Comparison of ENCODE assay signal across 37 cellular contexts in genomic region chr1:168394858-168395257, GRCh38.
DNase-seq lines count a peak whose midpoint lies in the region; ATAC-seq, FAIRE-seq and TF ChIP-seq lines count a peak whose summit lies in the region.
"Had no signal": no experiment of that assay in that cellular context is flagged by ENCODE, and none has a peak within 500 bp of the region (broad histone marks: within the 10 kb centered on the region; RNA-seq: fewer than 3 reads in every experiment).

No MANE protein-coding gene starts in this region.

- no peak for ATAC-seq in K562
- no peak for ATAC-seq in HG03196 (IDR thresholded peaks at IDR 0.05; ENCODE audit: unreplicated experiment)
- ATAC-seq: A549; CD8-positive, alpha-beta T cell had no signal

- no peak overlapping the region for H2AFZ ChIP-seq in K562 (ENCODE audit: low read depth, low read length)

- H3K9me3 Mint-ChIP-seq in activated CD4-positive, alpha-beta T cell treated with anti-CD3 and anti-CD28 coated beads, Interleukin-2, amount 10 ng/mL, durations not matched to agents 7 days and 5 days = no peaks in the 10 kb centered on the region
- no peaks in the 10 kb centered on the region for H3K9me3 Mint-ChIP-seq in nephron progenitor cell
- H3K9me3 Mint-ChIP-seq: CD4-positive, alpha-beta memory T cell; CD4-positive, alpha-beta T cell; CD8-positive, alpha-beta memory T cell; CD8-positive, alpha-beta T cell had no signal

- TF ChIP-seq CTCF in HEK293 (tag by site-specific recombination; IDR thresholded peaks at IDR 0.05) (no peak), K562 (IDR thresholded peaks at IDR 0.05 in 2 of 3, conservative IDR thresholded peaks at IDR 0.05 in 1 of 3; ENCODE audit: insufficient read depth in 2 of 3, low read depth in 1 of 3, low read length in 3 of 3) (no peak), nephron progenitor cell (IDR thresholded peaks at IDR 0.05) (no peak)

- POLR2A ChIA-PET in activated CD4-positive, alpha-beta T cell treated with anti-CD3 and anti-CD28 coated beads, Interleukin-2, amount 10 ng/mL, durations not matched to agents 7 days and 5 days (lab: Charles Lee) = no interaction called here
- POLR2A ChIA-PET in HEK293 (lab: Yijun Ruan, JAX) = no interaction called here
- POLR2A ChIA-PET in K562 (lab: Yijun Ruan, JAX) = interaction anchor here (2.3 kb wide), 1 partner anchor 11 kb away, joined by 7 read pairs; no protein-coding TSS in a partner anchor

- no peak for TF ChIP-seq EP300 in K562 (IDR thresholded peaks at IDR 0.05; ENCODE audit: low read length)

- H3K9me3 ChIP-seq in HEK293 (ENCODE audit: control insufficient read depth, insufficient read depth, low read depth, low read length) (no peaks in the 10 kb centered on the region), K562 (replicated peaks; ENCODE audit: control insufficient read depth, insufficient read depth, low read depth, low read length) (no peaks in the 10 kb centered on the region)
- H3K9me3 ChIP-seq: A549; BE2C; BLaER1; BLaER1 treated with 17β-estradiol and CSF1 and Interleukin-3, amounts not matched to agents 10 nM and 100 nM; Caco-2 had no signal

- H3K9me1 ChIP-seq in K562 (ENCODE audit: control insufficient read depth, insufficient read depth, low read length) = peaks cover 4% of the 10 kb centered on the region

- no TSS peak for BruUV-seq in K562 (replicated peaks; lab: Mats Ljungman, UMichigan)

- no peaks in the 10 kb centered on the region for H3K27me3 ChIP-seq in K562 (ENCODE audit: control insufficient read depth in 2 of 2, insufficient read depth in 2 of 2, low read length in 2 of 2)
- H3K27me3 ChIP-seq: BE2C; BLaER1; BLaER1 treated with 17β-estradiol and CSF1 and Interleukin-3, amounts not matched to agents 10 nM and 100 nM had no signal

- H3K4me2 ChIP-seq in K562 (ENCODE audit: insufficient read depth, low read length) = no peak overlapping the region
- H3K4me2 ChIP-seq: A549; BLaER1; BLaER1 treated with 17β-estradiol and CSF1 and Interleukin-3, amounts not matched to agents 10 nM and 100 nM had no signal

- H3K4me3 ChIP-seq in HEK293 (ENCODE audit: low read depth, low read length) (no peak overlapping the region), K562 (no peak overlapping the region)
- H3K4me3 ChIP-seq: A549; BLaER1; BLaER1 treated with 17β-estradiol and CSF1 and Interleukin-3, amounts not matched to agents 10 nM and 100 nM had no signal

- no peaks in the 10 kb centered on the region for H3K36me3 Mint-ChIP-seq in activated CD4-positive, alpha-beta T cell treated with anti-CD3 and anti-CD28 coated beads, Interleukin-2, amount 10 ng/mL, durations not matched to agents 7 days and 5 days (ENCODE audit: low read depth)
- H3K36me3 Mint-ChIP-seq in nephron progenitor cell (ENCODE audit: low read depth) = no peaks in the 10 kb centered on the region
- H3K36me3 Mint-ChIP-seq: CD14-positive monocyte; CD4-positive, alpha-beta memory T cell; CD4-positive, CD25-positive, alpha-beta regulatory T cell; CD8-positive, alpha-beta memory T cell; CD8-positive, alpha-beta T cell had no signal

- in situ Hi-C loops in K562 (cut with MboI) = no loop called here

- no peak overlapping the region for H3K27ac ChIP-seq in HEK293 (ENCODE audit: extremely low read depth, low read depth, low read length)
- H3K27ac ChIP-seq in K562 (ENCODE audit: extremely low read depth, low read depth, low read length) = no peak overlapping the region
- H3K27ac ChIP-seq: 22Rv1; A549; BLaER1; BLaER1 treated with 17β-estradiol and CSF1 and Interleukin-3, amounts not matched to agents 10 nM and 100 nM; C4-2B had no signal

- TF ChIP-seq RAD21 in K562 (CRISPR knock-in tag; conservative IDR thresholded peaks at IDR 0.05 in 1 of 2, IDR thresholded peaks at IDR 0.05 in 1 of 2) = no peak

- CTCF ChIA-PET in activated CD4-positive, alpha-beta T cell treated with anti-CD3 and anti-CD28 coated beads, Interleukin-2, amount 10 ng/mL, durations not matched to agents 7 days and 5 days (lab: Charles Lee) = interaction anchor here (1.0 to 1.5 kb wide), 4 partner anchors 19 to 32 kb away, joined by 3 to 4 read pairs (median 4); no protein-coding TSS in a partner anchor
- CTCF ChIA-PET in HEK293 (lab: Yijun Ruan, JAX) = interaction anchor here (1.7 kb wide), 1 partner anchor 52 kb away, joined by 4 read pairs; no protein-coding TSS in a partner anchor
- CTCF ChIA-PET in K562 (lab: Yijun Ruan, JAX; ENCODE audit: low intra/inter-chr PET ratio) = no interaction called here

- H3K36me3 ChIP-seq in HEK293 (ENCODE audit: control insufficient read depth in 2 of 2, insufficient read depth in 1 of 2, low read length in 2 of 2) (no peaks in the 10 kb centered on the region), K562 (ENCODE audit: control insufficient read depth, insufficient read depth, low read length) (no peaks in the 10 kb centered on the region)
- H3K36me3 ChIP-seq: BE2C; BLaER1; BLaER1 treated with 17β-estradiol and CSF1 and Interleukin-3, amounts not matched to agents 10 nM and 100 nM had no signal

- TF ChIP-seq POLR2A in K562 (conservative IDR thresholded peaks at IDR 0.05) = no peak

- H4K20me1 ChIP-seq in K562 (replicated peaks; ENCODE audit: control insufficient read depth, insufficient read depth, low read length) = no peaks in the 10 kb centered on the region
- H4K20me1 ChIP-seq: BLaER1; BLaER1 treated with 17β-estradiol and CSF1 and Interleukin-3, amounts not matched to agents 10 nM and 100 nM had no signal

- peaks cover 17% of the 10 kb centered on the region for H3K4me1 Mint-ChIP-seq in activated CD4-positive, alpha-beta T cell treated with anti-CD3 and anti-CD28 coated beads, Interleukin-2, amount 10 ng/mL, durations not matched to agents 7 days and 5 days
- H3K4me1 Mint-ChIP-seq in nephron progenitor cell = peaks cover 21% of the 10 kb centered on the region
- H3K4me1 Mint-ChIP-seq: B cell had no signal

- H3K4me1 ChIP-seq in HEK293 (ENCODE audit: control insufficient read depth, insufficient read depth, low read length) (peaks cover 9% of the 10 kb centered on the region; the same call in 1 of the 2 replicates), K562 (replicated peaks in 1 of 2; ENCODE audit: control insufficient read depth in 2 of 2, insufficient read depth in 2 of 2, low read length in 2 of 2) (peaks cover 14 to 42% of the 10 kb centered on the region in 2 experiments; a peak in 4 of 5 replicates)
- H3K4me1 ChIP-seq: BLaER1 had no signal

- no peak overlapping the region for H3K4me3 Mint-ChIP-seq in activated CD4-positive, alpha-beta T cell treated with anti-CD3 and anti-CD28 coated beads, Interleukin-2, amount 10 ng/mL, durations not matched to agents 7 days and 5 days
- H3K4me3 Mint-ChIP-seq in nephron progenitor cell = no peak overlapping the region
- H3K4me3 Mint-ChIP-seq: B cell; CD14-positive monocyte; CD4-positive, alpha-beta memory T cell; CD4-positive, alpha-beta T cell; CD4-positive, CD25-positive, alpha-beta regulatory T cell; CD8-positive, alpha-beta memory T cell; CD8-positive, alpha-beta T cell had no signal

- no peaks in the 10 kb centered on the region for H3K79me2 ChIP-seq in K562 (ENCODE audit: control insufficient read depth, insufficient read depth, low read length)

- H3K27ac Mint-ChIP-seq in activated CD4-positive, alpha-beta T cell treated with anti-CD3 and anti-CD28 coated beads, Interleukin-2, amount 10 ng/mL, durations not matched to agents 7 days and 5 days = peak overlapping the region; percentile 10
- H3K27ac Mint-ChIP-seq in nephron progenitor cell = peak overlapping the region; percentile 73
- H3K27ac Mint-ChIP-seq: B cell; CD4-positive, alpha-beta T cell; CD4-positive, CD25-positive, alpha-beta regulatory T cell; CD8-positive, alpha-beta memory T cell; CD8-positive, alpha-beta T cell had no signal

- no peak for FAIRE-seq in K562 (lab: Jason Lieb, UNC)
- FAIRE-seq: A204.1, A549, D721Med had no signal

- peaks cover 22% of the 10 kb centered on the region for H3K27me3 Mint-ChIP-seq in activated CD4-positive, alpha-beta T cell treated with anti-CD3 and anti-CD28 coated beads, Interleukin-2, amount 10 ng/mL, durations not matched to agents 7 days and 5 days
- H3K27me3 Mint-ChIP-seq in nephron progenitor cell (ENCODE audit: low read depth, poor library complexity) = no peaks in the 10 kb centered on the region

- 53% methylated on average over 1 of the region's 1 CpG for WGBS in K562 (ENCODE audit: insufficient coverage, low coverage, missing lambda C conversion rate)

- no peak for DNase-seq in activated CD4-positive, alpha-beta T cell treated with anti-CD3 and anti-CD28 coated beads, Interleukin-2, amount 10 ng/mL, durations not matched to agents 7 days and 5 days
- DNase-seq in activated CD4-positive, alpha-beta T cell treated with anti-CD3 and anti-CD28 coated beads for 1 hour = no peak
- DNase-seq in K562 (ENCODE audit: extremely low read depth in 1 of 4, low spot score in 3 of 4) (no peak), nephron progenitor cell (no peak), dedifferentiated amniotic fluid mesenchymal stem cell (ENCODE audit: extremely low spot score) (no peak), iPS-NIHi11 (ENCODE audit: low spot score) (no peak)
- DNase-seq: 8988T; ACHN; AML-193; BE2C; C1 segment of cervical spinal cord; Caco-2; Calu3; CD4-positive, alpha-beta memory T cell; CD4-positive, alpha-beta T cell; CD4-positive, CD25-positive, alpha-beta regulatory T cell; CD8-positive, alpha-beta memory T cell; CD8-positive, alpha-beta T cell; COR-L47; DMS 273 treated with DMSO at 0.1 percent for 48 hours; DMS153; DMS53; DMS79; DMS79 treated with DMSO at 0.1 percent for 48 hours; DND-41; EL had no signal

- intact Hi-C loops in K562 (cut with micrococcal nuclease) = no loop called here

- H3K9ac ChIP-seq in K562 (ENCODE audit: insufficient read depth in 1 of 2, low read depth in 2 of 2, low read length in 2 of 2) = no peak overlapping the region
- H3K9ac ChIP-seq: BLaER1; BLaER1 treated with 17β-estradiol and CSF1 and Interleukin-3, amounts not matched to agents 10 nM and 100 nM had no signal

TF ChIP-seq in HEK293, 187 proteins besides CTCF, POLR2A, EP300 and RAD21:
- TF ChIP-seq FEZF1 (tag by site-specific recombination; IDR thresholded peaks at IDR 0.05) (no peak), ZNF366 (tag by site-specific recombination; conservative IDR thresholded peaks at IDR 0.05) (peak; percentile 71)

TF ChIP-seq in K562, 482 proteins besides CTCF, POLR2A, EP300 and RAD21:
- no peak for TF ChIP-seq TBP (optimal IDR thresholded peaks at IDR 0.05; ENCODE audit: low read depth, low read length)
- no peak for TF ChIP-seq EGR1 (conservative IDR thresholded peaks at IDR 0.05)
- TF ChIP-seq, protein P1, sequence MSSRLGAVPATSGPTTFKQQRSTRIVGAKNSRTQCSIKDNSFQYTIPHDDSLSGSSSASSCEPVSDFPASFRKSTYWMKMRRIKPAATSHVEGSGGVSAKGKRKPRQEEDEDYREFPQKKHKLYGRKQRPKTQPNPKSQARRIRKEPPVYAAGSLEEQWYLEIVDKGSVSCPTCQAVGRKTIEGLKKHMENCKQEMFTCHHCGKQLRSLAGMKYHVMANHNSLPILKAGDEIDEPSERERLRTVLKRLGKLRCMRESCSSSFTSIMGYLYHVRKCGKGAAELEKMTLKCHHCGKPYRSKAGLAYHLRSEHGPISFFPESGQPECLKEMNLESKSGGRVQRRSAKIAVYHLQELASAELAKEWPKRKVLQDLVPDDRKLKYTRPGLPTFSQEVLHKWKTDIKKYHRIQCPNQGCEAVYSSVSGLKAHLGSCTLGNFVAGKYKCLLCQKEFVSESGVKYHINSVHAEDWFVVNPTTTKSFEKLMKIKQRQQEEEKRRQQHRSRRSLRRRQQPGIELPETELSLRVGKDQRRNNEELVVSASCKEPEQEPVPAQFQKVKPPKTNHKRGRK (tag; IDR thresholded peaks at IDR 0.05) = peak; percentile 78
TF ChIP-seq in K562: peak in this region for 1.
